Comparison of ENCODE assay signal across 17 cellular contexts in the genomic region with DNA sequence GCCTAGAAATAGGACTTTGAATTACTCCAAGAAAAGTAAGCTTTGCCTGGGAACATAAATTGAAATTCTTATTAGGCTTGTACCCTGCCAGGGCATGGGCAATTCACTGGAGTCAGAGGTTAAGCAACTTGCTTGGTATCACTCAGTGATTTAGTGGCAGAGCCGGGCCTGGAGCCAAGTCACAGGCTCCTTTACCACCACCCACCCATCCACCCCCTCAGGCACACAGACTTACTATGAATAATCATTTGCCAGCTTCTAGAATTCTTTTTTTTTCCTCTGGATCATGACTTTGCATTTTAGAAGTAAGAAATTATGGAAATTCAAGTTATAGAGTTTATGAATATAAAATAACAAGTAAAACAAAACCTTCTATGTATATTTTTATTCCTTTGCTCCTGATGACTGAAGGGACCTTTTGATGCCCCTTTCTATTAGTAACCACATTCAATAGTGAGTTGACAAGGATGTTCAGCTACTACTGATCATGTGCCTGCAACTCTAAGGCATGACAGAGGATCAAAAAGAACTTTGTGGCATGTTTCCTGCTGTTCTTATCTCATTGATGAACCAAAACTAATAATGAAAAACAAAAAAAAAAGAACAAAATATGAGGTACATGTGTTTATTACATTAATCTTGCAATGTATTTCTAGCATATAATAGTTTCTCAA.
DNase-seq lines count a peak whose midpoint lies in the region; ATAC-seq, FAIRE-seq and TF ChIP-seq lines count a peak whose summit lies in the region.
"Had no signal": no experiment of that assay in that cellular context is flagged by ENCODE, and none has a peak within 500 bp of the region (broad histone marks: within the 10 kb centered on the region; RNA-seq: fewer than 3 reads in every experiment).

No MANE protein-coding gene starts in this region.

- TF ChIP-seq CTCF in right atrium auricular region (IDR thresholded peaks at IDR 0.05) = no peak
- TF ChIP-seq CTCF in kidney (IDR thresholded peaks at IDR 0.05; ENCODE audit: borderline replicate concordance, extremely low read depth, insufficient read depth) = no peak
- no peak for TF ChIP-seq CTCF in CD14-positive monocyte (IDR thresholded peaks at IDR 0.05)

- peak; percentile 97 for FAIRE-seq in kidney (lab: Jason Lieb, UNC)
- FAIRE-seq: H1 had no signal

- H3K4me3 Mint-ChIP-seq in CD14-positive monocyte = no peak overlapping the region
- H3K4me3 Mint-ChIP-seq: activated CD4-positive, alpha-beta memory T cell treated with anti-CD3 and anti-CD28 coated beads for 36 hours; activated T-cell treated with anti-CD3 and anti-CD28 coated beads, Interleukin-2, amount 50 U/mL, for 72 hours; IgD-negative memory B cell; neural progenitor cell; stimulated activated naive CD8-positive, alpha-beta T cell treated with anti-CD3 and anti-CD28 coated beads, Interleukin-15, amount 100 ng/mL, for 72 hours had no signal

- H3K9me3 ChIP-seq in right atrium auricular region (no peaks in the 10 kb centered on the region), SK-N-MC (ENCODE audit: low read depth, low read length) (no peaks in the 10 kb centered on the region), kidney (ENCODE audit: control insufficient read depth in 1 of 2, low read length in 2 of 2) (no peaks in the 10 kb centered on the region)
- H3K9me3 ChIP-seq: colonic mucosa had no signal

- H3K4me3 ChIP-seq in right atrium auricular region (no peak overlapping the region), SK-N-MC (peak overlapping the region; percentile 24; the same call in 1 of the 2 replicates), kidney (ENCODE audit: low read length in 2 of 2) (no peak overlapping the region)
- H3K4me3 ChIP-seq: colonic mucosa, neural progenitor cell had no signal

- H3K4me1 Mint-ChIP-seq in CD14-positive monocyte = no peaks in the 10 kb centered on the region
- H3K4me1 Mint-ChIP-seq: IgD-negative memory B cell; stimulated activated naive CD8-positive, alpha-beta T cell treated with anti-CD3 and anti-CD28 coated beads, Interleukin-15, amount 100 ng/mL, for 72 hours had no signal

- H3K36me3 ChIP-seq in right atrium auricular region (no peaks in the 10 kb centered on the region), SK-N-MC (ENCODE audit: insufficient read depth, low read length) (no peaks in the 10 kb centered on the region), kidney (ENCODE audit: control insufficient read depth in 1 of 2, insufficient read depth in 2 of 2, low read length in 2 of 2) (no peaks in the 10 kb centered on the region)
- H3K36me3 ChIP-seq: colonic mucosa, neural progenitor cell had no signal

- H3K27me3 ChIP-seq in right atrium auricular region = no peaks in the 10 kb centered on the region
- H3K27me3 ChIP-seq: colonic mucosa, neural progenitor cell had no signal

- no peaks in the 10 kb centered on the region for H3K36me3 Mint-ChIP-seq in CD14-positive monocyte
- H3K36me3 Mint-ChIP-seq: activated CD4-positive, alpha-beta memory T cell treated with anti-CD3 and anti-CD28 coated beads for 36 hours; IgD-negative memory B cell; neural progenitor cell had no signal

- H3K27ac Mint-ChIP-seq in CD14-positive monocyte = no peak overlapping the region
- H3K27ac Mint-ChIP-seq: activated CD4-positive, alpha-beta memory T cell treated with anti-CD3 and anti-CD28 coated beads for 36 hours; activated T-cell treated with anti-CD3 and anti-CD28 coated beads, Interleukin-2, amount 50 U/mL, for 72 hours; IgD-negative memory B cell; neural progenitor cell; stimulated activated naive CD8-positive, alpha-beta T cell treated with anti-CD3 and anti-CD28 coated beads, Interleukin-15, amount 100 ng/mL, for 72 hours had no signal

- H3K9me3 Mint-ChIP-seq in CD14-positive monocyte = peaks cover 0 to 2% (median 0%) of the 10 kb centered on the region in 7 donors
- H3K9me3 Mint-ChIP-seq: neural progenitor cell had no signal

- intact Hi-C loops in left cardiac atrium (cut with DNase I) = no loop called here
- intact Hi-C loops in kidney (cut with DNase I) = no loop called here
- intact Hi-C loops in CD14-positive monocyte (cut with micrococcal nuclease) = no loop called here

- ATAC-seq in left cardiac atrium = peak; percentile 38 to 66
- ATAC-seq in stimulated activated naive CD8-positive, alpha-beta T cell treated with anti-CD3 and anti-CD28 coated beads, Interleukin-15, Interleukin-2, amounts not matched to agents 100 U/mL and 50 U/mL, for 24 hours = no peak
- ATAC-seq: activated T-cell treated with anti-CD3 and anti-CD28 coated beads, Interleukin-2, amount 50 U/mL, for 72 hours; stimulated activated naive CD8-positive, alpha-beta T cell treated with anti-CD3 and anti-CD28 coated beads, Interleukin-15, amount 100 ng/mL, for 72 hours had no signal

- H3K27ac ChIP-seq in right atrium auricular region (peak overlapping the region in 1 of 2 donors; percentile 21), SK-N-MC (peak overlapping the region; percentile 70; the same call in 1 of the 2 replicates), kidney (ENCODE audit: low read depth in 2 of 2, low read length in 2 of 2) (no peak overlapping the region)
- H3K27ac ChIP-seq: colonic mucosa, neural progenitor cell had no signal

- DNase-seq in left cardiac atrium (peak; percentile 43), right atrium auricular region (ENCODE audit: low spot score) (no peak), SK-N-MC (ENCODE audit: low read depth, low spot score) (peak; percentile 35), kidney (peak; percentile 89), NCI-H510A (lab: John Stamatoyannopoulos, UW) (no peak), CD14-positive monocyte (ENCODE audit: low spot score) (no peak), NCI-H1930 (lab: John Stamatoyannopoulos, UW) (no peak)
- DNase-seq in stimulated activated naive CD8-positive, alpha-beta T cell treated with anti-CD3 and anti-CD28 coated beads, Interleukin-15, Interleukin-2, amounts not matched to agents 100 U/mL and 50 U/mL, for 24 hours = no peak
- DNase-seq: activated CD4-positive, alpha-beta memory T cell treated with anti-CD3 and anti-CD28 coated beads for 36 hours; activated T-cell treated with anti-CD3 and anti-CD28 coated beads, Interleukin-2, amount 50 U/mL, for 72 hours; colonic mucosa; NCI-H345; stimulated activated naive CD8-positive, alpha-beta T cell treated with anti-CD3 and anti-CD28 coated beads, Interleukin-15, amount 100 ng/mL, for 72 hours; T-helper 9 cell had no signal

- no peaks in the 10 kb centered on the region for H3K27me3 Mint-ChIP-seq in CD14-positive monocyte (ENCODE audit: low read depth in 3 of 3)
- H3K27me3 Mint-ChIP-seq: activated CD4-positive, alpha-beta memory T cell treated with anti-CD3 and anti-CD28 coated beads for 36 hours; IgD-negative memory B cell; stimulated activated naive CD8-positive, alpha-beta T cell treated with anti-CD3 and anti-CD28 coated beads, Interleukin-15, amount 100 ng/mL, for 72 hours had no signal

- H3K4me1 ChIP-seq in right atrium auricular region = no peaks in the 10 kb centered on the region
- peaks cover 4 to 11% of the 10 kb centered on the region in 2 donors for H3K4me1 ChIP-seq in kidney (ENCODE audit: control insufficient read depth in 1 of 2, insufficient read depth in 1 of 2, low read depth in 1 of 2, low read length in 2 of 2)
- H3K4me1 ChIP-seq: colonic mucosa had no signal

- H3K9ac ChIP-seq in SK-N-MC (ENCODE audit: insufficient read length) = no peak overlapping the region
- no peak overlapping the region for H3K9ac ChIP-seq in kidney (ENCODE audit: low read length in 2 of 2)
- H3K9ac ChIP-seq: neural progenitor cell had no signal

Comparison
In these comparisons a context has a peak if more than half of its experiments do, and no peak if none do; other contexts are left out.
1. DNase-seq: peak in left cardiac atrium (single experiment), SK-N-MC (single experiment) and kidney (single experiment); none in right atrium auricular region (single experiment), NCI-H510A (single experiment), stimulated activated naive CD8-positive, alpha-beta T cell treated with anti-CD3 and anti-CD28 coated beads, Interleukin-15, Interleukin-2, amounts not matched to agents 100 U/mL and 50 U/mL, for 24 hours (single experiment), CD14-positive monocyte (single experiment) and NCI-H1930 (0 of 2).